ENCODE assay signal across 1 cellular context in the genomic region with DNA sequence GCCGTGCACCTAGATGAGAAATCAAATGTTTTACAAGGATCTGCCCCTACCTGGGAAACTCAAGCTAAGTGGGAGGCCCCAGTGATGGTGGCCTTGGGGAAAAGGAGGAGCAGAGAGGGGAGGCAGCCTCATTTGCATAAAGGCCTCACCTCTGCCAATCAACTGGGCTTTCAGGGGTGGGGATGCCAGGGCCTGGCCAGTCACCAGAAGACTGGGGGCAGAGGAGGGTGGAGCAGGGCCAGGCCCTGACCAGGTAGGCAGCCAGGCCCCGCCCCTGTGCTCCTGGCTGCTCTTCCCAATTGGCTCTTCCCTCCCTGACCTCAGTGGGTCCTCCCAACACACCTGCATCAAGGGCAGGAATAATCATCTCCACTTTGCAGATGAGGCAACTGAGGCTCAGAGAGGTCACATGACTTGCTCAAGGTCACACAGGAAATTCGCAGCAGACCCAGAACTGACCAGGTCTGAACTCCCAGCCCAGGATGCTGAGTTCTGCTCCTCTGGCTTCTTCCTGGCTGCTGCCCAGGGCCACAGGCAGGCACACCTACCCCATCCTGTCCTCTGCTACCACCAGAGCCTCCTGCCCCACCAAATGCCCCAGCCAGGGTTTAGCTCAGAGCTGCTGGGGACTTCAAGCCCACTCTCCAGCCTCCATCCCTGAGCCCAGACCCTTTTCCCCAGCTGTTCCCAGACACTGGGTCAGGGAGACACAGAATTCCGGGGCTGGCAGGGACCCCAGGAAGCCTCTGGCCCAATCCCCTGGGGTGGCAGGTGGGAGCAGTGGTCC.
TF ChIP-seq lines count a peak whose summit lies in the region.

No MANE protein-coding gene starts in this region.

TF ChIP-seq in H1, 55 proteins besides CTCF, POLR2A, EP300 and RAD21:
- no peak for TF ChIP-seq SP1 (IDR thresholded peaks at IDR 0.05; ENCODE audit: low read depth, low read length)
- TF ChIP-seq RFX5 (IDR thresholded peaks at IDR 0.05; ENCODE audit: borderline replicate concordance, low read depth, low read length): no peak
- no peak for TF ChIP-seq GABPA (IDR thresholded peaks at IDR 0.05; ENCODE audit: borderline replicate concordance, insufficient read depth, low read length)
- no peak for TF ChIP-seq KDM5A (IDR thresholded peaks at IDR 0.05; ENCODE audit: low read length)
- TF ChIP-seq TBP (IDR thresholded peaks at IDR 0.05; ENCODE audit: low read depth, low read length): no peak
- TF ChIP-seq SIRT6 (IDR thresholded peaks at IDR 0.05; ENCODE audit: low read length): no peak
- TF ChIP-seq POU5F1 (IDR thresholded peaks at IDR 0.05; ENCODE audit: low read depth, low read length): no peak
- no peak for TF ChIP-seq SP4 (IDR thresholded peaks at IDR 0.05; ENCODE audit: low read length)
- no peak for TF ChIP-seq SRF (IDR thresholded peaks at IDR 0.05; ENCODE audit: low read depth, low read length)
- TF ChIP-seq BCL11A (IDR thresholded peaks at IDR 0.05; ENCODE audit: low read depth in 2 of 2, low read length in 2 of 2): no peak
- no peak for TF ChIP-seq JUND (IDR thresholded peaks at IDR 0.05; ENCODE audit: low read length)
- TF ChIP-seq SIN3A (conservative IDR thresholded peaks at IDR 0.05 in 1 of 2, IDR thresholded peaks at IDR 0.05 in 1 of 2; ENCODE audit: low read depth in 1 of 2, low read length in 2 of 2): no peak
- TF ChIP-seq, protein P1, sequence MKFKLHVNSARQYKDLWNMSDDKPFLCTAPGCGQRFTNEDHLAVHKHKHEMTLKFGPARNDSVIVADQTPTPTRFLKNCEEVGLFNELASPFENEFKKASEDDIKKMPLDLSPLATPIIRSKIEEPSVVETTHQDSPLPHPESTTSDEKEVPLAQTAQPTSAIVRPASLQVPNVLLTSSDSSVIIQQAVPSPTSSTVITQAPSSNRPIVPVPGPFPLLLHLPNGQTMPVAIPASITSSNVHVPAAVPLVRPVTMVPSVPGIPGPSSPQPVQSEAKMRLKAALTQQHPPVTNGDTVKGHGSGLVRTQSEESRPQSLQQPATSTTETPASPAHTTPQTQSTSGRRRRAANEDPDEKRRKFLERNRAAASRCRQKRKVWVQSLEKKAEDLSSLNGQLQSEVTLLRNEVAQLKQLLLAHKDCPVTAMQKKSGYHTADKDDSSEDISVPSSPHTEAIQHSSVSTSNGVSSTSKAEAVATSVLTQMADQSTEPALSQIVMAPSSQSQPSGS (IDR thresholded peaks at IDR 0.05; ENCODE audit: low read length): no peak
- TF ChIP-seq RBBP5 (IDR thresholded peaks at IDR 0.05; ENCODE audit: borderline replicate concordance, low read depth, low read length): no peak
- no peak for TF ChIP-seq ZNF274 (IDR thresholded peaks at IDR 0.05; ENCODE audit: borderline replicate concordance, extremely low read depth, low read length)
- TF ChIP-seq ASH2L (IDR thresholded peaks at IDR 0.05; ENCODE audit: low read length): no peak
- no peak for TF ChIP-seq PHF8 (conservative IDR thresholded peaks at IDR 0.05; ENCODE audit: low read depth, low read length)
- TF ChIP-seq HDAC6 (IDR thresholded peaks at IDR 0.05; ENCODE audit: low read depth, low read length): no peak
- TF ChIP-seq SAP30 (IDR thresholded peaks at IDR 0.05; ENCODE audit: insufficient read depth, insufficient replicate concordance, low read length): no peak
- no peak for TF ChIP-seq TAF7 (optimal IDR thresholded peaks at IDR 0.05; ENCODE audit: borderline replicate concordance, low read depth, low read length)
